In the genomic region with DNA sequence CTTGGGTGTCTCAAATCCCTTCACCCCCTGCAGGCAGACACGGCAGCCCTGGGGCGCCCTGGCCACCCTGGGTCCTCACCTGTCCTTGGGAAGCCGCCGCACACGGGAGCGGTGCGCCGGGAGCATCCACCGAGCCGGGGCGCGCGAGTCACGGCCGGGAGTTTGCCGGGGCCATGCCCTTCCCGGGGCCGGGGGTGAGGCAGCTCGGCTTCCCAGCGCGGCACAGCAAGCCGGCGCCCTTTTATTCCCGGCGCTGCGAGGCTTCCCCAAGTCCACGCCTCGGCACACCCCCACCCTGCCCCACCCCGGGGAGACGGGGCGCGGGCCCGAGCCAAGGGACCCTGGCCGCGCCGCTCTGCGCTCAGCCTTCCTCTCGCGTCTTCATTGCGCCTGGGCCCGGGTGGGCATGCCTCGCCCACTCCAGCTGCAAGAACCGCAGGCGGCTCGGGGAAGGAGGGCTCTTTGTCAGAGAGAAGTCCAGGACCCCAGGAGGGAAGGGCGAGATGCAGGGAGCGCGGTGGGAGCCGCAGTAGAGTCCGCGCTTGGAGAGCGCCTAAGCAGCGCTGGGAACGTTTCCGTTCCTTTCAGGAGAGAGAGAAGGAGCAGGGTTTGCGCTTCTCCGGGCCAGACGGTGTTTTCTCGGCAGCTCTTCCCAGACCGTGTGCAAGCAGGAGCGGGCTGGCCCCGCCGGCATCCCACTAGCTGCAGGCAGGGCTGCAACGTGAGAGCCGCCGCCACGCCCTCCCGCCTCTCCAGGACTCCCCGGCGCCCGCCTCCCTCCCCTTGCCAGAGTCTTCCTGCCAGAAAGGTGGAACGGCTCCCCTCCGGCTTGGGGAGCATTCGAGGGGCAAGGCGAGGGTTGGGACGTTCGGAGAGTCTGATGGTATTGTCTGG, we compare ENCODE assay signal across 1 cellular context.
TF ChIP-seq lines count a peak whose summit lies in the region.

Gene MXRA5, minus strand, starts transcription at position 217 of the 894 bp plus-strand sequence. CDS start 2,819 bp downstream, outside the sequence.

TF ChIP-seq in GM23338, 12 proteins besides CTCF, POLR2A, EP300 and RAD21:
- TF ChIP-seq, protein P1, sequence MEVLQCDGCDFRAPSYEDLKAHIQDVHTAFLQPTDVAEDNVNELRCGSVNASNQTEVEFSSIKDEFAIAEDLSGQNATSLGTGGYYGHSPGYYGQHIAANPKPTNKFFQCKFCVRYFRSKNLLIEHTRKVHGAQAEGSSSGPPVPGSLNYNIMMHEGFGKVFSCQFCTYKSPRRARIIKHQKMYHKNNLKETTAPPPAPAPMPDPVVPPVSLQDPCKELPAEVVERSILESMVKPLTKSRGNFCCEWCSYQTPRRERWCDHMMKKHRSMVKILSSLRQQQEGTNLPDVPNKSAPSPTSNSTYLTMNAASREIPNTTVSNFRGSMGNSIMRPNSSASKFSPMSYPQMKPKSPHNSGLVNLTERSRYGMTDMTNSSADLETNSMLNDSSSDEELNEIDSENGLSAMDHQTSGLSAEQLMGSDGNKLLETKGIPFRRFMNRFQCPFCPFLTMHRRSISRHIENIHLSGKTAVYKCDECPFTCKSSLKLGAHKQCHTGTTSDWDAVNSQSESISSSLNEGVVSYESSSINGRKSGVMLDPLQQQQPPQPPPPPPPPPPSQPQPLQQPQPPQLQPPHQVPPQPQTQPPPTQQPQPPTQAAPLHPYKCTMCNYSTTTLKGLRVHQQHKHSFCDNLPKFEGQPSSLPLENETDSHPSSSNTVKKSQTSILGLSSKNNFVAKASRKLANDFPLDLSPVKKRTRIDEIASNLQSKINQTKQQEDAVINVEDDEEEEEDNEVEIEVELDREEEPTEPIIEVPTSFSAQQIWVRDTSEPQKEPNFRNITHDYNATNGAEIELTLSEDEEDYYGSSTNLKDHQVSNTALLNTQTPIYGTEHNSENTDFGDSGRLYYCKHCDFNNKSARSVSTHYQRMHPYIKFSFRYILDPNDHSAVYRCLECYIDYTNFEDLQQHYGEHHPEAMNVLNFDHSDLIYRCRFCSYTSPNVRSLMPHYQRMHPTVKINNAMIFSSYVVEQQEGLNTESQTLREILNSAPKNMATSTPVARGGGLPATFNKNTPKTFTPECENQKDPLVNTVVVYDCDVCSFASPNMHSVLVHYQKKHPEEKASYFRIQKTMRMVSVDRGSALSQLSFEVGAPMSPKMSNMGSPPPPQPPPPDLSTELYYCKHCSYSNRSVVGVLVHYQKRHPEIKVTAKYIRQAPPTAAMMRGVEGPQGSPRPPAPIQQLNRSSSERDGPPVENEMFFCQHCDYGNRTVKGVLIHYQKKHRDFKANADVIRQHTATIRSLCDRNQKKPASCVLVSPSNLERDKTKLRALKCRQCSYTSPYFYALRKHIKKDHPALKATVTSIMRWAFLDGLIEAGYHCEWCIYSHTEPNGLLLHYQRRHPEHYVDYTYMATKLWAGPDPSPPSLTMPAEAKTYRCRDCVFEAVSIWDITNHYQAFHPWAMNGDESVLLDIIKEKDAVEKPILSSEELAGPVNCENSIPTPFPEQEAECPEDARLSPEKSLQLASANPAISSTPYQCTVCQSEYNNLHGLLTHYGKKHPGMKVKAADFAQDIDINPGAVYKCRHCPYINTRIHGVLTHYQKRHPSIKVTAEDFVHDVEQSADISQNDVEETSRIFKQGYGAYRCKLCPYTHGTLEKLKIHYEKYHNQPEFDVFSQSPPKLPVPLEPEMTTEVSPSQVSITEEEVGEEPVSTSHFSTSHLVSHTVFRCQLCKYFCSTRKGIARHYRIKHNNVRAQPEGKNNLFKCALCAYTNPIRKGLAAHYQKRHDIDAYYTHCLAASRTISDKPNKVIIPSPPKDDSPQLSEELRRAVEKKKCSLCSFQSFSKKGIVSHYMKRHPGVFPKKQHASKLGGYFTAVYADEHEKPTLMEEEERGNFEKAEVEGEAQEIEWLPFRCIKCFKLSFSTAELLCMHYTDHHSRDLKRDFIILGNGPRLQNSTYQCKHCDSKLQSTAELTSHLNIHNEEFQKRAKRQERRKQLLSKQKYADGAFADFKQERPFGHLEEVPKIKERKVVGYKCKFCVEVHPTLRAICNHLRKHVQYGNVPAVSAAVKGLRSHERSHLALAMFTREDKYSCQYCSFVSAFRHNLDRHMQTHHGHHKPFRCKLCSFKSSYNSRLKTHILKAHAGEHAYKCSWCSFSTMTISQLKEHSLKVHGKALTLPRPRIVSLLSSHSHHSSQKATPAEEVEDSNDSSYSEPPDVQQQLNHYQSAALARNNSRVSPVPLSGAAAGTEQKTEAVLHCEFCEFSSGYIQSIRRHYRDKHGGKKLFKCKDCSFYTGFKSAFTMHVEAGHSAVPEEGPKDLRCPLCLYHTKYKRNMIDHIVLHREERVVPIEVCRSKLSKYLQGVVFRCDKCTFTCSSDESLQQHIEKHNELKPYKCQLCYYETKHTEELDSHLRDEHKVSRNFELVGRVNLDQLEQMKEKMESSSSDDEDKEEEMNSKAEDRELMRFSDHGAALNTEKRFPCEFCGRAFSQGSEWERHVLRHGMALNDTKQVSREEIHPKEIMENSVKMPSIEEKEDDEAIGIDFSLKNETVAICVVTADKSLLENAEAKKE (CRISPR knock-in tag; IDR thresholded peaks at IDR 0.05) = no peak
- TF ChIP-seq EZH2phosphoT487 (IDR thresholded peaks at IDR 0.05; ENCODE audit: unreplicated experiment) (no peak), POLR2AphosphoS5 (IDR thresholded peaks at IDR 0.05; ENCODE audit: low read depth) (no peak), EZH2 (IDR thresholded peaks at IDR 0.05; ENCODE audit: low read depth, unreplicated experiment) (no peak), REST (IDR thresholded peaks at IDR 0.05; ENCODE audit: unreplicated experiment) (no peak)
